Comparison of ENCODE assay signal across 8 cellular contexts in genomic region chr16:89257281-89257731, GRCh38. TPM values are rescaled to one million over a fixed set of nuclear protein-coding genes. Genes with fewer than 3 reads are reported as not detected.
DNase-seq lines count a peak whose midpoint lies in the region; ATAC-seq and TF ChIP-seq lines count a peak whose summit lies in the region.

No MANE protein-coding gene starts in this region.

- H3K27ac ChIP-seq in ACC112 (ENCODE audit: low read depth, low read length) (peak overlapping the region; percentile 35; the same call in 1 of the 2 replicates), dorsolateral prefrontal cortex (peak overlapping the region in 31 of 59 donors; percentile 1 to 79 (median 57))

- no peak for TF ChIP-seq CTCF in HFF-Myc (IDR thresholded peaks at IDR 0.05; ENCODE audit: low read depth, low read length, missing control alignments)
- no peak for TF ChIP-seq CTCF in dorsolateral prefrontal cortex (IDR thresholded peaks at IDR 0.05 in 54 of 56, conservative IDR thresholded peaks at IDR 0.05 in 2 of 56; ENCODE audit: low read depth in 1 of 56, partially characterized antibody in 56 of 56)

- H3K36me3 ChIP-seq in ACC112 (ENCODE audit: insufficient read depth, low read length) (no peaks in the 10 kb centered on the region), mucosa of stomach (ENCODE audit: control insufficient read depth, insufficient read depth, low read length) (no peaks in the 10 kb centered on the region)

- H3K79me2 ChIP-seq in ACC112 (ENCODE audit: control insufficient read depth, insufficient read depth, low read length, unreplicated experiment) = no peaks in the 10 kb centered on the region

- ATAC-seq in HG03439 (IDR thresholded peaks at IDR 0.05; ENCODE audit: unreplicated experiment) (no peak), GM21619 (IDR thresholded peaks at IDR 0.05; ENCODE audit: unreplicated experiment) (no peak), GM18511 (IDR thresholded peaks at IDR 0.05; ENCODE audit: unreplicated experiment) (no peak)

- DNase-seq in HFF-Myc (ENCODE audit: extremely low read depth, low read depth) = no peak
- DNase-seq in dorsolateral prefrontal cortex = peak in 1 of 10 donors; percentile 53
- no peak for DNase-seq in UCSD-AML1 (lab: John Stamatoyannopoulos, UW; ENCODE audit: unreplicated experiment)

- peaks cover 10% of the 10 kb centered on the region for H3K4me1 ChIP-seq in ACC112 (ENCODE audit: control insufficient read depth, insufficient read depth, low read length, unreplicated experiment)
- peaks cover 22% of the 10 kb centered on the region for H3K4me1 ChIP-seq in mucosa of stomach (ENCODE audit: control insufficient read depth, insufficient read depth, low read length)

- H3K4me3 ChIP-seq in ACC112 (ENCODE audit: low read depth, low read length) = peak overlapping the region; percentile 93
- peak overlapping the region; percentile 32 for H3K4me3 ChIP-seq in HFF-Myc (replicated peaks; ENCODE audit: low read depth, low read length)
- H3K4me3 ChIP-seq in dorsolateral prefrontal cortex = peak overlapping the region; percentile 34 to 72 (median 59)
- H3K4me3 ChIP-seq in mucosa of stomach (ENCODE audit: low read length) = no peak overlapping the region

- peak overlapping the region; percentile 22 for H2AFZ ChIP-seq in ACC112 (ENCODE audit: low read length, unreplicated experiment)

- H3K9me3 ChIP-seq in mucosa of stomach (ENCODE audit: control insufficient read depth, low read length) = no peaks in the 10 kb centered on the region

- H3K27me3 ChIP-seq in ACC112 (ENCODE audit: insufficient read depth, low read length) = no peaks in the 10 kb centered on the region
- no peaks in the 10 kb centered on the region for H3K27me3 ChIP-seq in dorsolateral prefrontal cortex
- H3K27me3 ChIP-seq in mucosa of stomach (ENCODE audit: control insufficient read depth, insufficient read depth, low read length) = peaks cover 18% of the 10 kb centered on the region

- intact Hi-C loops in dorsolateral prefrontal cortex (cut with DNase I) = loop anchor here in 1 of 2 donors (10.0 kb wide), 1 partner anchor 387 kb away; no protein-coding TSS in a partner anchor

- H3K9ac ChIP-seq in mucosa of stomach (ENCODE audit: low read length) = peak overlapping the region; percentile 47

RNA-seq across cellular contexts. Expression of gene ZNF778, which starts 39.8 kb away (rescaled TPM):
- total RNA-seq in dorsolateral prefrontal cortex = 10 to 100 TPM; 10.1 to 35.3 (median 17.7) TPM

RNA-seq across cellular contexts. Expression of gene SLC22A31, which starts 57.0 kb away (rescaled TPM):
- 1 to 10 TPM in 1 of 120 experiments, under 1 TPM in 5, not detected in 114; 0.23 to 1.5 (median 0.76) TPM for total RNA-seq in dorsolateral prefrontal cortex
